32 cellular contexts compared by ENCODE assay signal in the genomic region with DNA sequence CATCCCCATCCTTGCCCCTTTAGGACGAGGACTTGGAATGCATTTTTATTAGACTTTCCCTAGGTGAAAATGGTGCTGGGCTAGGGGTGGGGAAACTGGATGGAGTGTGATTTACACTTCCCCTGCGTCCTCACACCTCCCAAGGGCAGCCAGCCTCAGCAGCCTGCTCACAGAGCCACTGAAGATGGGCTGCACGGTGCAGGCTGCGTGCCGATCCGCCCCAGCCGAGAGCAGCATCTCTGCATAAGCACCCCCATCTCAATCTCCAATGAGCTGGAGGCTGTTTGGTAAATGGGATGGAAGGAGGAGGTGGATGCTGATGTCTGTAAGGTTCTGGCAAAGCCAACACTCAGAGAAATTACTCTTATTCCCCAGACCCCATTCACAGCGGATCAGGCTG.
"Had no signal": no experiment of that assay in that cellular context is flagged by ENCODE, and none has a peak within 500 bp of the region (broad histone marks: within the 10 kb centered on the region; RNA-seq: fewer than 3 reads in every experiment).

No MANE protein-coding gene starts in this region.

- H3K27me3 ChIP-seq: MG63, SJCRH30 had no signal

- H3K9me3 ChIP-seq: MG63, SJCRH30 had no signal

- H3K36me3 ChIP-seq: MG63, SJCRH30 had no signal

- H3K4me3 ChIP-seq: K562, MG63, PC-9, SJCRH30, SK-N-MC had no signal

- DNase-seq: Kasumi-1, KG1, MG63, NCI-H1048, NCI-H1092 treated with DMSO at 0.1 percent for 48 hours, NCI-H1105 treated with DMSO at 0.1 percent for 48 hours, NCI-H1417, NCI-H1436, NCI-H1694, NCI-H187, NCI-H1930, NCI-H2029 treated with DMSO at 0.1 percent for 48 hours, NCI-H2081 treated with DMSO at 0.1 percent for 48 hours, NCI-H2107, NCI-H2171, NCI-H226, NCI-H446 treated with DMSO at 0.1 percent for 48 hours, NCI-H510A, NCI-H524, NCI-H526, NCI-H748 treated with DMSO at 0.1 percent for 48 hours, NCI-H82, PC-9, SIG-M5, SJCRH30 had no signal

- FAIRE-seq: K562, RCC 7860 had no signal

- H3K27ac ChIP-seq: PC-9, RWPE1, SJCRH30, SK-N-MC had no signal

- H3K4me2 ChIP-seq: PC-9 had no signal

- ATAC-seq: K562, Panc1, Right ventricle myocardium inferior, SK-N-SH treated with all-trans-retinoic acid at 6 μM for 48 hours had no signal

- H2AFZ ChIP-seq: PC-9 had no signal
